In the genomic region with DNA sequence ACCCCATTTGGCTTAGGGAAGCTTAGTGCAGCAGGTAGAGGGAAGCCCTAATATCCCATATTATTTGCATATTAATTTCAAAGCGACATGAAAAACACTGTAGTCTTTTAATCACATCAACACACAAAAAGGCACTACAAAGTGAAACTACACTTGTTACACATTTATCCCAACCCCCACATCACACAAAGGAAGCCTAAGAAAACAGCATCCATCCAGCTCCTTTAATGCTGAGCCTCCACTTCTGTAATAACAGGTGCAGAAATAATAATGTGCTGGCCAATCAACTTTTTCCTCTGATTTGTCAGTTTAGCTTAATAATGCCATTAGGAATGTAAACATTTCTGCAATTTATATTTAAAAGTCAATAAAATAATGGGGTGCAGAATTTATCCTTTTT, we compare ENCODE assay signal across 24 cellular contexts.
DNase-seq lines count a peak whose midpoint lies in the region; ATAC-seq and TF ChIP-seq lines count a peak whose summit lies in the region.
"Had no signal": no experiment of that assay in that cellular context is flagged by ENCODE, and none has a peak within 500 bp of the region (broad histone marks: within the 10 kb centered on the region; RNA-seq: fewer than 3 reads in every experiment).

No MANE protein-coding gene starts in this region.

- H3K36me3 Mint-ChIP-seq in HFFc6 (ENCODE audit: low read depth) (peaks cover 6% of the 10 kb centered on the region; the same call in 1 of the 2 replicates), glutamatergic neuron (ENCODE audit: unreplicated experiment) (no peaks in the 10 kb centered on the region)
- H3K36me3 Mint-ChIP-seq: activated naive CD8-positive, alpha-beta T cell treated with anti-CD3 and anti-CD28 coated beads for 36 hours; CD8-positive, alpha-beta memory T cell; immature natural killer cell; T-cell had no signal

- DNase-seq in GM12865 (ENCODE audit: low read depth) = no peak
- no peak for DNase-seq in HFFc6
- DNase-seq in NCI-H1417 treated with DMSO at 0.1 percent for 48 hours (lab: John Stamatoyannopoulos, UW) = peak; percentile 89
- DNase-seq in glutamatergic neuron = no peak
- DNase-seq in activated gamma-delta T cell treated with Interleukin-2 at 50 U/mL for 16 hours = no peak
- DNase-seq in coronary artery (ENCODE audit: low spot score) = no peak
- DNase-seq in GM19238 (ENCODE audit: insufficient read length, low spot score) = no peak
- DNase-seq: activated CD4-positive, alpha-beta T cell treated with anti-CD3 and anti-CD28 coated beads, Interleukin-2, amount 10 ng/mL, durations not matched to agents 7 days and 5 days; activated effector memory CD4-positive, alpha-beta T cell treated with anti-CD3 and anti-CD28 coated beads, Interleukin-2, amount 50 U/mL, for 16 hours; activated naive CD8-positive, alpha-beta T cell treated with anti-CD3 and anti-CD28 coated beads for 36 hours; activated T-cell treated with anti-CD3 and anti-CD28 coated beads, Interleukin-2, amount 50 U/mL, for 24 hours; anterior cingulate cortex; CD8-positive, alpha-beta memory T cell; effector CD4-positive, alpha-beta T cell; immature natural killer cell; mesenchymal stem cell; NCI-H1092; stimulated activated CD4-positive, alpha-beta T cell treated with anti-CD3 and anti-CD28 coated beads, Interleukin-1b, Interleukin-23, amount 100 ng/mL, for 48 hours; stimulated activated naive CD8-positive, alpha-beta T cell treated with anti-CD3 and anti-CD28 coated beads, Interleukin-15, Interleukin-2, amounts not matched to agents 100 U/mL and 50 U/mL, for 24 hours; T-cell; upper lobe of right lung had no signal

- H3K27ac Mint-ChIP-seq in HFFc6 (no peak overlapping the region), glutamatergic neuron (ENCODE audit: unreplicated experiment) (peak overlapping the region; percentile 72)
- H3K27ac Mint-ChIP-seq: activated CD4-positive, alpha-beta T cell treated with anti-CD3 and anti-CD28 coated beads, Interleukin-2, amount 10 ng/mL, durations not matched to agents 7 days and 5 days; activated naive CD8-positive, alpha-beta T cell treated with anti-CD3 and anti-CD28 coated beads for 36 hours; activated T-cell treated with anti-CD3 and anti-CD28 coated beads, Interleukin-2, amount 50 U/mL, for 24 hours; CD8-positive, alpha-beta memory T cell; immature natural killer cell; T-cell had no signal

- ATAC-seq in HG03135 (IDR thresholded peaks at IDR 0.05; ENCODE audit: unreplicated experiment) = no peak
- ATAC-seq: stimulated activated naive CD8-positive, alpha-beta T cell treated with anti-CD3 and anti-CD28 coated beads, Interleukin-15, Interleukin-2, amounts not matched to agents 100 U/mL and 50 U/mL, for 24 hours; T-cell; upper lobe of right lung had no signal

- peak overlapping the region; percentile 52; the same call in 1 of the 2 replicates for H3K4me3 Mint-ChIP-seq in HFFc6
- peak overlapping the region; percentile 72 for H3K4me3 Mint-ChIP-seq in glutamatergic neuron (ENCODE audit: unreplicated experiment)
- H3K4me3 Mint-ChIP-seq: activated CD4-positive, alpha-beta T cell treated with anti-CD3 and anti-CD28 coated beads, Interleukin-2, amount 10 ng/mL, durations not matched to agents 7 days and 5 days; activated naive CD8-positive, alpha-beta T cell treated with anti-CD3 and anti-CD28 coated beads for 36 hours; activated T-cell treated with anti-CD3 and anti-CD28 coated beads, Interleukin-2, amount 50 U/mL, for 24 hours; CD8-positive, alpha-beta memory T cell; immature natural killer cell; T-cell had no signal

- H3K27me3 Mint-ChIP-seq in HFFc6 (ENCODE audit: insufficient read depth) (peaks cover 1% of the 10 kb centered on the region), glutamatergic neuron (ENCODE audit: unreplicated experiment) (no peaks in the 10 kb centered on the region)

- peaks cover 91% of the 10 kb centered on the region for H3K4me1 Mint-ChIP-seq in HFFc6 (ENCODE audit: low read depth)
- peaks cover 71% of the 10 kb centered on the region for H3K4me1 Mint-ChIP-seq in glutamatergic neuron (ENCODE audit: low read depth, unreplicated experiment)
- H3K4me1 Mint-ChIP-seq: CD8-positive, alpha-beta memory T cell had no signal

- TF ChIP-seq CTCF in GM12865 (IDR thresholded peaks at IDR 0.05; ENCODE audit: insufficient read depth, low read depth, low read length, missing control alignments) (no peak), HFFc6 (IDR thresholded peaks at IDR 0.05) (no peak), glutamatergic neuron (IDR thresholded peaks at IDR 0.05; ENCODE audit: partially characterized antibody, unreplicated experiment) (no peak), coronary artery (IDR thresholded peaks at IDR 0.05) (no peak)

- no peak overlapping the region for H3K27ac ChIP-seq in coronary artery
- H3K27ac ChIP-seq: right atrium auricular region, SJSA1, upper lobe of right lung had no signal

- H3K9me3 Mint-ChIP-seq in HFFc6 (no peaks in the 10 kb centered on the region), glutamatergic neuron (ENCODE audit: unreplicated experiment) (peaks cover 3% of the 10 kb centered on the region)
- H3K9me3 Mint-ChIP-seq: activated CD4-positive, alpha-beta T cell treated with anti-CD3 and anti-CD28 coated beads, Interleukin-2, amount 10 ng/mL, durations not matched to agents 7 days and 5 days; activated naive CD8-positive, alpha-beta T cell treated with anti-CD3 and anti-CD28 coated beads for 36 hours; activated T-cell treated with anti-CD3 and anti-CD28 coated beads, Interleukin-2, amount 50 U/mL, for 24 hours; immature natural killer cell; T-cell had no signal

- peak overlapping the region; percentile 85 for H3K4me3 ChIP-seq in GM12865 (ENCODE audit: low read depth, low read length)
- no peak overlapping the region for H3K4me3 ChIP-seq in coronary artery
- H3K4me3 ChIP-seq: right atrium auricular region, SJSA1, upper lobe of right lung had no signal
